In genomic region chr5:55313870-55314617, GRCh38 we compare ENCODE assay signal across 29 cellular contexts. TPM values are rescaled to one million over a fixed set of nuclear protein-coding genes. Genes with fewer than 3 reads are reported as not detected.
A peak's percentile ranks its signal among the peaks of the same experiment; 100 is the strongest.
DNase-seq lines count a peak whose midpoint lies in the region; ATAC-seq, FAIRE-seq and TF ChIP-seq lines count a peak whose summit lies in the region.
"Had no signal": no experiment of that assay in that cellular context is flagged by ENCODE, and none has a peak within 500 bp of the region (broad histone marks: within the 10 kb centered on the region; RNA-seq: fewer than 3 reads in every experiment).

No MANE protein-coding gene starts in this region.

- H3K27ac ChIP-seq in mesendoderm (ENCODE audit: low read depth, low read length) = no peak overlapping the region
- H3K27ac ChIP-seq: BLaER1 treated with 17β-estradiol and CSF1 and Interleukin-3, amounts not matched to agents 10 nM and 100 nM; esophagus muscularis mucosa; hepatocyte; skin epidermis; suprapubic skin; VCaP had no signal

- no peak overlapping the region for H4K8ac ChIP-seq in mesendoderm (ENCODE audit: low read depth, low read length)

- no peak overlapping the region for H2BK5ac ChIP-seq in mesendoderm (ENCODE audit: low read length)

- H3K23ac ChIP-seq in mesendoderm (ENCODE audit: low read length) = no peak overlapping the region

- H2AK5ac ChIP-seq in mesendoderm (ENCODE audit: low read length) = no peak overlapping the region

- no peaks in the 10 kb centered on the region for H3K9me3 Mint-ChIP-seq in activated naive CD8-positive, alpha-beta T cell (ENCODE audit: low read depth)
- H3K9me3 Mint-ChIP-seq in activated naive CD8-positive, alpha-beta T cell treated with anti-CD3 and anti-CD28 coated beads for 36 hours = peaks cover 20% of the 10 kb centered on the region
- no peaks in the 10 kb centered on the region for H3K9me3 Mint-ChIP-seq in activated T-helper 17 cell treated with anti-CD3 and anti-CD28 coated beads, Interleukin-2, amount 50 U/mL, for 72 hours
- peaks cover 4 to 11% of the 10 kb centered on the region in 2 donors for H3K9me3 Mint-ChIP-seq in stimulated activated naive B cell treated with anti-CD40 and anti-IgM and Interleukin-4, amounts not matched to agents 10 μg/mL and 1 μg/mL and 100 μg/mL, for 72 hours
- H3K9me3 Mint-ChIP-seq: effector memory CD8-positive, alpha-beta T cell; immature natural killer cell had no signal

- H2BK120ac ChIP-seq in mesendoderm (ENCODE audit: low read depth, low read length) = no peak overlapping the region

- peak overlapping the region; percentile 30 for H3K4me3 Mint-ChIP-seq in activated naive CD8-positive, alpha-beta T cell
- H3K4me3 Mint-ChIP-seq in activated naive CD8-positive, alpha-beta T cell treated with anti-CD3 and anti-CD28 coated beads for 36 hours = no peak overlapping the region
- peak overlapping the region; percentile 18 for H3K4me3 Mint-ChIP-seq in activated T-helper 17 cell treated with anti-CD3 and anti-CD28 coated beads, Interleukin-2, amount 50 U/mL, for 72 hours
- H3K4me3 Mint-ChIP-seq in stimulated activated naive B cell treated with anti-CD40 and anti-IgM and Interleukin-4, amounts not matched to agents 10 μg/mL and 1 μg/mL and 100 μg/mL, for 72 hours = no peak overlapping the region
- H3K4me3 Mint-ChIP-seq: effector memory CD8-positive, alpha-beta T cell; immature natural killer cell had no signal

- no peak overlapping the region for H3K9ac ChIP-seq in mesendoderm (ENCODE audit: low read length)
- H3K9ac ChIP-seq: BLaER1 treated with 17β-estradiol and CSF1 and Interleukin-3, amounts not matched to agents 10 nM and 100 nM; SK-N-SH had no signal

- no peaks in the 10 kb centered on the region for H3K27me3 ChIP-seq in mesendoderm (ENCODE audit: insufficient read depth, low read length, poor library complexity)
- H3K27me3 ChIP-seq: BLaER1 treated with 17β-estradiol and CSF1 and Interleukin-3, amounts not matched to agents 10 nM and 100 nM; esophagus muscularis mucosa; hepatocyte; suprapubic skin had no signal

- no peak overlapping the region for H2BK15ac ChIP-seq in mesendoderm (replicated peaks; ENCODE audit: low read depth)

- no peaks in the 10 kb centered on the region for H3K27me3 Mint-ChIP-seq in activated naive CD8-positive, alpha-beta T cell
- no peaks in the 10 kb centered on the region for H3K27me3 Mint-ChIP-seq in activated naive CD8-positive, alpha-beta T cell treated with anti-CD3 and anti-CD28 coated beads for 36 hours
- no peaks in the 10 kb centered on the region for H3K27me3 Mint-ChIP-seq in activated T-helper 17 cell treated with anti-CD3 and anti-CD28 coated beads, Interleukin-2, amount 50 U/mL, for 72 hours
- H3K27me3 Mint-ChIP-seq in stimulated activated naive B cell treated with anti-CD40 and anti-IgM and Interleukin-4, amounts not matched to agents 10 μg/mL and 1 μg/mL and 100 μg/mL, for 72 hours = no peaks in the 10 kb centered on the region
- H3K27me3 Mint-ChIP-seq: effector memory CD8-positive, alpha-beta T cell; naive B cell had no signal

- no peak overlapping the region for H3K18ac ChIP-seq in mesendoderm (ENCODE audit: low read length)

- no peak overlapping the region for H3K4ac ChIP-seq in mesendoderm (ENCODE audit: low read depth, low read length)

- H3K4me3 ChIP-seq in mesendoderm (ENCODE audit: low read length) = no peak overlapping the region
- H3K4me3 ChIP-seq: BLaER1 treated with 17β-estradiol and CSF1 and Interleukin-3, amounts not matched to agents 10 nM and 100 nM; esophagus muscularis mucosa; hepatocyte; skin epidermis; suprapubic skin had no signal

- peaks cover 13% of the 10 kb centered on the region for H3K79me1 ChIP-seq in mesendoderm (ENCODE audit: low read length)

- peak; percentile 70 for FAIRE-seq in H54 (lab: Jason Lieb, UNC)
- FAIRE-seq: bronchial epithelial cell, colon, frontal cortex, RCC 7860, urothelium cell line had no signal

- H4K5ac ChIP-seq in mesendoderm (ENCODE audit: low read length) = no peak overlapping the region

- H3K56ac ChIP-seq in mesendoderm (ENCODE audit: low read length) = no peak overlapping the region

- H3K36me3 Mint-ChIP-seq in activated naive CD8-positive, alpha-beta T cell = peaks cover 25% of the 10 kb centered on the region
- H3K36me3 Mint-ChIP-seq in activated naive CD8-positive, alpha-beta T cell treated with anti-CD3 and anti-CD28 coated beads for 36 hours = peaks cover 52% of the 10 kb centered on the region
- peaks cover 34% of the 10 kb centered on the region for H3K36me3 Mint-ChIP-seq in activated T-helper 17 cell treated with anti-CD3 and anti-CD28 coated beads, Interleukin-2, amount 50 U/mL, for 72 hours (ENCODE audit: low read depth)
- peaks cover 21 to 50% of the 10 kb centered on the region in 2 donors for H3K36me3 Mint-ChIP-seq in stimulated activated naive B cell treated with anti-CD40 and anti-IgM and Interleukin-4, amounts not matched to agents 10 μg/mL and 1 μg/mL and 100 μg/mL, for 72 hours

- H3K4me2 ChIP-seq in mesendoderm (ENCODE audit: low read length) = no peak overlapping the region
- H3K4me2 ChIP-seq: hepatocyte, SK-N-SH had no signal

- peak overlapping the region; percentile 46 for H3K27ac Mint-ChIP-seq in activated naive CD8-positive, alpha-beta T cell
- no peak overlapping the region for H3K27ac Mint-ChIP-seq in activated naive CD8-positive, alpha-beta T cell treated with anti-CD3 and anti-CD28 coated beads for 36 hours
- H3K27ac Mint-ChIP-seq in activated T-helper 17 cell treated with anti-CD3 and anti-CD28 coated beads, Interleukin-2, amount 50 U/mL, for 72 hours = no peak overlapping the region
- H3K27ac Mint-ChIP-seq in stimulated activated naive B cell treated with anti-CD40 and anti-IgM and Interleukin-4, amounts not matched to agents 10 μg/mL and 1 μg/mL and 100 μg/mL, for 72 hours = peak overlapping the region; percentile 65
- H3K27ac Mint-ChIP-seq: effector memory CD8-positive, alpha-beta T cell had no signal

- TF ChIP-seq POLR2A in H54 (IDR thresholded peaks at IDR 0.05; ENCODE audit: low read depth, low read length) = no peak

- DNase-seq in activated naive CD8-positive, alpha-beta T cell treated with anti-CD3 and anti-CD28 coated beads for 36 hours = no peak
- DNase-seq in H54 (ENCODE audit: insufficient read length, low spot score) (no peak), mesendoderm (no peak)
- DNase-seq in stimulated activated naive B cell treated with anti-CD40 and anti-IgM and Interleukin-4, amounts not matched to agents 10 μg/mL and 1 μg/mL and 100 μg/mL, for 72 hours = no peak
- DNase-seq: activated CD4-positive, alpha-beta T cell treated with anti-CD3 and anti-CD28 coated beads, Interleukin-2, amount 50 U/mL, for 4 hours; Calu3; effector memory CD8-positive, alpha-beta T cell; immature natural killer cell; MM.1S; naive B cell; NCI-H1694; NCI-H510A treated with DMSO at 0.1 percent for 48 hours; SK-N-SH; stimulated activated CD4-positive, alpha-beta T cell treated with anti-CD3 and anti-CD28 coated beads, Interleukin-2, amount 100 ng/mL, for 24 hours had no signal

- no CpG with 5 or more reads among the region's 5 CpGs for WGBS in mesendoderm (ENCODE audit: extremely low coverage, insufficient coverage, low lambda C conversion rate)

- peaks cover 67% of the 10 kb centered on the region for H3K4me1 Mint-ChIP-seq in activated naive CD8-positive, alpha-beta T cell (ENCODE audit: low read depth)
- H3K4me1 Mint-ChIP-seq in activated naive CD8-positive, alpha-beta T cell treated with anti-CD3 and anti-CD28 coated beads for 36 hours = peaks cover 54% of the 10 kb centered on the region
- peaks cover 40% of the 10 kb centered on the region for H3K4me1 Mint-ChIP-seq in activated T-helper 17 cell treated with anti-CD3 and anti-CD28 coated beads, Interleukin-2, amount 50 U/mL, for 72 hours
- H3K4me1 Mint-ChIP-seq in stimulated activated naive B cell treated with anti-CD40 and anti-IgM and Interleukin-4, amounts not matched to agents 10 μg/mL and 1 μg/mL and 100 μg/mL, for 72 hours = peaks cover 32 to 62% of the 10 kb centered on the region in 2 donors

- ATAC-seq in activated T-helper 17 cell treated with anti-CD3 and anti-CD28 coated beads, Interleukin-2, amount 50 U/mL, for 72 hours (replicated peaks) = no peak
- no peak for ATAC-seq in stimulated activated naive B cell treated with anti-CD40 and anti-IgM and Interleukin-4, amounts not matched to agents 10 μg/mL and 1 μg/mL and 100 μg/mL, for 72 hours (replicated peaks)
- ATAC-seq in HG02678 (IDR thresholded peaks at IDR 0.05; ENCODE audit: unreplicated experiment) = no peak
- ATAC-seq: effector memory CD8-positive, alpha-beta T cell; left lobe of liver had no signal

- peaks cover 64% of the 10 kb centered on the region for H3K79me2 ChIP-seq in mesendoderm (ENCODE audit: control insufficient read depth, insufficient read depth, low read length)

- H3K36me3 ChIP-seq in mesendoderm (ENCODE audit: control insufficient read depth, insufficient read depth, low read length) = no peaks in the 10 kb centered on the region

- H3K4me1 ChIP-seq in mesendoderm (ENCODE audit: control insufficient read depth, low read depth, low read length) = peaks cover 6% of the 10 kb centered on the region

RNA-seq across cellular contexts. Expression of gene MTREX, which starts 6.3 kb away (rescaled TPM):
- 100 to 1,000 TPM in 1 of 2 experiments, 10 to 100 TPM in 1; 96.6 to 107 TPM for total RNA-seq in activated naive CD8-positive, alpha-beta T cell treated with anti-CD3 and anti-CD28 coated beads for 36 hours
- 10 to 100 TPM; 74.1 to 88.5 TPM for total RNA-seq in activated T-helper 17 cell treated with anti-CD3 and anti-CD28 coated beads, Interleukin-2, amount 50 U/mL, for 72 hours
- polyA plus RNA-seq in mesendoderm (2013, experiment 1 of 2) = 77.7 TPM
- 75.0 TPM for polyA plus RNA-seq in mesendoderm (2013, experiment 2 of 2)

RNA-seq across cellular contexts. Expression of gene DHX29, which starts 6.5 kb away (rescaled TPM):
- 10 to 100 TPM; 19.1 TPM for total RNA-seq in activated naive CD8-positive, alpha-beta T cell treated with anti-CD3 and anti-CD28 coated beads for 36 hours
- total RNA-seq in activated T-helper 17 cell treated with anti-CD3 and anti-CD28 coated beads, Interleukin-2, amount 50 U/mL, for 72 hours = 10 to 100 TPM in 1 of 2 donors, 1 to 10 TPM in 1; 9.0 to 16.8 TPM
- 29.2 TPM for polyA plus RNA-seq in mesendoderm (2013, experiment 1 of 2)
- 29.4 TPM for polyA plus RNA-seq in mesendoderm (2013, experiment 2 of 2)

Comparison
In these comparisons a context has a peak if more than half of its experiments do, and no peak if none do; other contexts are left out.
1. H3K27ac Mint-ChIP-seq: peak in activated naive CD8-positive, alpha-beta T cell (single experiment) and stimulated activated naive B cell treated with anti-CD40 and anti-IgM and Interleukin-4, amounts not matched to agents 10 μg/mL and 1 μg/mL and 100 μg/mL, for 72 hours (single experiment); none in activated naive CD8-positive, alpha-beta T cell treated with anti-CD3 and anti-CD28 coated beads for 36 hours (single experiment) and activated T-helper 17 cell treated with anti-CD3 and anti-CD28 coated beads, Interleukin-2, amount 50 U/mL, for 72 hours (single experiment).
2. H3K4me3 Mint-ChIP-seq: peak in activated naive CD8-positive, alpha-beta T cell (single experiment) and activated T-helper 17 cell treated with anti-CD3 and anti-CD28 coated beads, Interleukin-2, amount 50 U/mL, for 72 hours (single experiment); none in activated naive CD8-positive, alpha-beta T cell treated with anti-CD3 and anti-CD28 coated beads for 36 hours (single experiment) and stimulated activated naive B cell treated with anti-CD40 and anti-IgM and Interleukin-4, amounts not matched to agents 10 μg/mL and 1 μg/mL and 100 μg/mL, for 72 hours (0 of 2).